In genomic region chr12:118052324-118053070, GRCh38 we compare ENCODE assay signal across 8 cellular contexts.
DNase-seq lines count a peak whose midpoint lies in the region; ATAC-seq and TF ChIP-seq lines count a peak whose summit lies in the region.

No MANE protein-coding gene starts in this region.

- peak overlapping the region; percentile 47 for H3K27ac Mint-ChIP-seq in stimulated activated naive B cell treated with anti-CD40 and anti-IgM and Interleukin-4, amounts not matched to agents 10 μg/mL and 1 μg/mL and 100 μg/mL, for 72 hours

- in situ Hi-C loops in T47D (cut with HindIII; ENCODE audit: low pct_unique_long_range_greater_than_20kb, low sequenced_read_pairs): no loop called here

- no peaks in the 10 kb centered on the region for H3K27me3 Mint-ChIP-seq in stimulated activated naive B cell treated with anti-CD40 and anti-IgM and Interleukin-4, amounts not matched to agents 10 μg/mL and 1 μg/mL and 100 μg/mL, for 72 hours

- peaks cover 44 to 55% of the 10 kb centered on the region in 2 donors for H3K36me3 Mint-ChIP-seq in stimulated activated naive B cell treated with anti-CD40 and anti-IgM and Interleukin-4, amounts not matched to agents 10 μg/mL and 1 μg/mL and 100 μg/mL, for 72 hours

- ATAC-seq in stimulated activated naive B cell treated with anti-CD40 and anti-IgM and Interleukin-4, amounts not matched to agents 10 μg/mL and 1 μg/mL and 100 μg/mL, for 72 hours (replicated peaks): no peak
- no peak for ATAC-seq in GM18870 (IDR thresholded peaks at IDR 0.05; ENCODE audit: unreplicated experiment)

- peak; percentile 43; the same call in 1 of the 2 replicates for TF ChIP-seq EP300 in Ishikawa (IDR thresholded peaks at IDR 0.05; ENCODE audit: borderline replicate concordance)

- no peak for TF ChIP-seq RAD21 in Ishikawa (IDR thresholded peaks at IDR 0.05; ENCODE audit: low read depth)

- H3K4me3 Mint-ChIP-seq in stimulated activated naive B cell treated with anti-CD40 and anti-IgM and Interleukin-4, amounts not matched to agents 10 μg/mL and 1 μg/mL and 100 μg/mL, for 72 hours: no peak overlapping the region

- peaks cover 0 to 2% of the 10 kb centered on the region in 2 donors for H3K9me3 Mint-ChIP-seq in stimulated activated naive B cell treated with anti-CD40 and anti-IgM and Interleukin-4, amounts not matched to agents 10 μg/mL and 1 μg/mL and 100 μg/mL, for 72 hours

- DNase-seq in AG20443 (ENCODE audit: low spot score) (peak; percentile 94), T47D (ENCODE audit: low read depth in 1 of 2, low spot score in 1 of 2) (peak; percentile 59 to 83), kidney tubule cell (ENCODE audit: low spot score) (peak; percentile 98), cerebellar nuclear complex (lab: John Stamatoyannopoulos, UW) (no peak), inferior parietal cortex (ENCODE audit: extremely low spot score) (no peak)
- DNase-seq in stimulated activated naive B cell treated with anti-CD40 and anti-IgM and Interleukin-4, amounts not matched to agents 10 μg/mL and 1 μg/mL and 100 μg/mL, for 72 hours: no peak

- peaks cover 17 to 35% of the 10 kb centered on the region in 2 donors for H3K4me1 Mint-ChIP-seq in stimulated activated naive B cell treated with anti-CD40 and anti-IgM and Interleukin-4, amounts not matched to agents 10 μg/mL and 1 μg/mL and 100 μg/mL, for 72 hours

TF ChIP-seq in Ishikawa, 13 proteins besides CTCF, POLR2A, EP300 and RAD21:
- TF ChIP-seq ZBTB7A (IDR thresholded peaks at IDR 0.05; ENCODE audit: low read depth) (no peak), CEBPB (IDR thresholded peaks at IDR 0.05) (peak; percentile 91), NFIC (IDR thresholded peaks at IDR 0.05) (peak; percentile 46; the same call in 1 of the 2 replicates), REST (IDR thresholded peaks at IDR 0.05; ENCODE audit: low read depth) (no peak), EGR1 (IDR thresholded peaks at IDR 0.05) (no peak), USF1 (IDR thresholded peaks at IDR 0.05) (peak; percentile 3; the same call in 1 of the 2 replicates), MAX (IDR thresholded peaks at IDR 0.05) (0 out of 2 replicates have a peak, but pooled peaks have one; percentile 20), TEAD4 (IDR thresholded peaks at IDR 0.05) (peak; percentile 91), FOXM1 (IDR thresholded peaks at IDR 0.05; ENCODE audit: borderline replicate concordance, low read depth) (no peak)

Comparison
In these comparisons a context has a peak if more than half of its experiments do, and no peak if none do; other contexts are left out.
1. DNase-seq: peak in AG20443 (single experiment), T47D (2 of 2) and kidney tubule cell (single experiment); none in stimulated activated naive B cell treated with anti-CD40 and anti-IgM and Interleukin-4, amounts not matched to agents 10 μg/mL and 1 μg/mL and 100 μg/mL, for 72 hours (single experiment), cerebellar nuclear complex (0 of 2) and inferior parietal cortex (single experiment).